8 cellular contexts compared by ENCODE assay signal in the genomic region with DNA sequence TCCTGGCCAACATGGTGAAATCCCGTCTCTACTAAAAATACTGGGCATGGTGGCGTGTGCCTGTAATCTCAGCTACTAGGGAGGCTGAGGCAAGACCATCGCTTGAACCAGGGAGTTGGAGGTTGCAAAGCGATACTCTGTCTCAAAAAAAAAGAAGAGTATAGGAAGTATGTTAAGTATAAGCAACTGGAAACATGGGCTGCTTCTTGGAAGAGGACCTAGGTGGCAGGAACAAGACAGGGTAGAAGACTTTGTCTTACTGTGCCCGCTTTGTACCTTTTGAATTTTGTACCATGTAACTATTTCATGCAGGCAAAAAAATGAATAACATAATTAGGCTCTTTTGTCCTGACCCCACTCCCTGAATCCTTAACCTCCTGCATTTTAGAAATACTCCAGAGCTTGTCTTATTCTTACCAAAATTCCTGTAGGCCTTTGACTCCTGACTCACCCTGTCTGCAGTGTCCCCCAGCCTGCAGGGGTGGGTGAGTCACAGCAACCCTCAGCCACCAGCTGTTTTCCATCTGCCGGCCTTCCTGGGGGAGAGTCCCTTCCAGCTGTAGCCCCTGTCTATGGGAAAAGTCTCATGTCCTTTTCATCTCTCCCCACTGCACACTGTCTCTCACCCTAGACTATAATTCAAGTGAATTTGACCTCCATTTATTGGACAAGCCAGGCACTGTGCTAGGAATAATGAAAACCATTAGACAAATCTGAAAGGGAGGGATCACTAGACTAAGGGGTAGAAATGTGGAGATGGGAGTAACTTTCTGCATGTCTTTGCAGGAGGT. TPM values are rescaled to one million over a fixed set of nuclear protein-coding genes. Genes with fewer than 3 reads are reported as not detected.
DNase-seq lines count a peak whose midpoint lies in the region; ATAC-seq and FAIRE-seq lines count a peak whose summit lies in the region.

No MANE protein-coding gene starts in this region.

- H3K4me3 Mint-ChIP-seq in stimulated activated naive CD8-positive, alpha-beta T cell treated with anti-CD3 and anti-CD28 coated beads, Interleukin-15, amount 100 ng/mL, for 72 hours, result no peak overlapping the region

- no peaks in the 10 kb centered on the region for H3K9me3 ChIP-seq in aorta (ENCODE audit: control insufficient read depth, low read length)

- no peaks in the 10 kb centered on the region for H3K27me3 Mint-ChIP-seq in stimulated activated naive CD8-positive, alpha-beta T cell treated with anti-CD3 and anti-CD28 coated beads, Interleukin-15, amount 100 ng/mL, for 72 hours

- peak; percentile 58 for ATAC-seq in stimulated activated naive CD8-positive, alpha-beta T cell treated with anti-CD3 and anti-CD28 coated beads, Interleukin-15, Interleukin-2, amounts not matched to agents 100 U/mL and 50 U/mL, for 24 hours
- ATAC-seq in stimulated activated naive CD8-positive, alpha-beta T cell treated with anti-CD3 and anti-CD28 coated beads, Interleukin-15, amount 100 ng/mL, for 72 hours, result no peak
- ATAC-seq in left lobe of liver (peak; percentile 37), aorta (ENCODE audit: low FRiP score) (peak; percentile 66), HG03139 (IDR thresholded peaks at IDR 0.05; ENCODE audit: unreplicated experiment) (no peak)

- intact Hi-C loops in aorta (cut with DNase I), result no loop called here

- H3K27me3 ChIP-seq in aorta (ENCODE audit: control insufficient read depth in 1 of 2, insufficient read depth in 2 of 2, low read length in 1 of 2), result no peaks in the 10 kb centered on the region

- no peaks in the 10 kb centered on the region for H3K36me3 ChIP-seq in aorta (ENCODE audit: control insufficient read depth in 1 of 2, insufficient read depth in 2 of 2, low read length in 1 of 2)

- FAIRE-seq in frontal cortex (lab: Jason Lieb, UNC), result no peak

- WGBS in aorta, 2 donors, result 84 to 85% methylated on average over 6 of the region's 6 CpGs

- no peak overlapping the region for H3K27ac ChIP-seq in aorta (ENCODE audit: low read depth in 1 of 2, low read length in 2 of 2)

- H3K9me3 Mint-ChIP-seq in stimulated activated naive CD8-positive, alpha-beta T cell treated with anti-CD3 and anti-CD28 coated beads, Interleukin-15, amount 100 ng/mL, for 72 hours, result no peaks in the 10 kb centered on the region

- peak; percentile 69 for DNase-seq in stimulated activated naive CD8-positive, alpha-beta T cell treated with anti-CD3 and anti-CD28 coated beads, Interleukin-15, Interleukin-2, amounts not matched to agents 100 U/mL and 50 U/mL, for 24 hours
- no peak for DNase-seq in stimulated activated naive CD8-positive, alpha-beta T cell treated with anti-CD3 and anti-CD28 coated beads, Interleukin-15, amount 100 ng/mL, for 72 hours
- DNase-seq in amniotic epithelial cell (ENCODE audit: low read depth), result peak; percentile 88
- no peak for DNase-seq in left lobe of liver (ENCODE audit: low spot score)
- peak; percentile 79 to 80 for DNase-seq in aorta
- no peak for DNase-seq in frontal cortex (ENCODE audit: low spot score in 2 of 2)
- no peak for DNase-seq in central memory CD4-positive, alpha-beta T cell

- H3K4me3 ChIP-seq in aorta (ENCODE audit: low read length in 2 of 2), result no peak overlapping the region

- no peaks in the 10 kb centered on the region for H3K4me1 ChIP-seq in aorta (ENCODE audit: control insufficient read depth in 1 of 2, insufficient read depth in 2 of 2, low read length in 2 of 2)

- peak overlapping the region in 1 of 2 donors; percentile 34 for H3K27ac Mint-ChIP-seq in stimulated activated naive CD8-positive, alpha-beta T cell treated with anti-CD3 and anti-CD28 coated beads, Interleukin-15, amount 100 ng/mL, for 72 hours

- H3K4me1 Mint-ChIP-seq in stimulated activated naive CD8-positive, alpha-beta T cell treated with anti-CD3 and anti-CD28 coated beads, Interleukin-15, amount 100 ng/mL, for 72 hours, result peaks cover 47% of the 10 kb centered on the region

RNA-seq across cellular contexts. Expression of gene TXN2, which starts 41.8 kb away (rescaled TPM):
- total RNA-seq in left lobe of liver, result 65.3 TPM
- 10 to 100 TPM; 29.6 to 42.3 TPM for total RNA-seq in aorta
- polyA plus RNA-seq in aorta, result 10 to 100 TPM; 54.2 to 72.6 TPM
- total RNA-seq in frontal cortex, result 17.9 TPM

RNA-seq across cellular contexts. Expression of gene MYH9, which starts 51.9 kb away (rescaled TPM):
- total RNA-seq in left lobe of liver (204 TPM), aorta (1,000 to 10,000 TPM; 1,564 to 1,890 TPM), frontal cortex (32.2 TPM)
- polyA plus RNA-seq in aorta, result 100 to 1,000 TPM; 170 to 572 TPM

Comparison
In these comparisons a context has a peak if more than half of its experiments do, and no peak if none do; other contexts are left out.
1. ATAC-seq: peak in stimulated activated naive CD8-positive, alpha-beta T cell treated with anti-CD3 and anti-CD28 coated beads, Interleukin-15, Interleukin-2, amounts not matched to agents 100 U/mL and 50 U/mL, for 24 hours (single experiment), left lobe of liver (single experiment) and aorta (single experiment); none in stimulated activated naive CD8-positive, alpha-beta T cell treated with anti-CD3 and anti-CD28 coated beads, Interleukin-15, amount 100 ng/mL, for 72 hours (single experiment) and HG03139 (single experiment).
2. DNase-seq: peak in stimulated activated naive CD8-positive, alpha-beta T cell treated with anti-CD3 and anti-CD28 coated beads, Interleukin-15, Interleukin-2, amounts not matched to agents 100 U/mL and 50 U/mL, for 24 hours (single experiment), amniotic epithelial cell (single experiment) and aorta (2 of 2); none in stimulated activated naive CD8-positive, alpha-beta T cell treated with anti-CD3 and anti-CD28 coated beads, Interleukin-15, amount 100 ng/mL, for 72 hours (0 of 2), left lobe of liver (single experiment), frontal cortex (0 of 2) and central memory CD4-positive, alpha-beta T cell (single experiment).